8 cellular contexts compared by ENCODE assay signal in genomic region chr19:1039646-1040475, GRCh38. TPM values are rescaled to one million over a fixed set of nuclear protein-coding genes. Genes with fewer than 3 reads are reported as not detected.
DNase-seq lines count a peak whose midpoint lies in the region; ATAC-seq, FAIRE-seq and TF ChIP-seq lines count a peak whose summit lies in the region.

A gene with protein sequence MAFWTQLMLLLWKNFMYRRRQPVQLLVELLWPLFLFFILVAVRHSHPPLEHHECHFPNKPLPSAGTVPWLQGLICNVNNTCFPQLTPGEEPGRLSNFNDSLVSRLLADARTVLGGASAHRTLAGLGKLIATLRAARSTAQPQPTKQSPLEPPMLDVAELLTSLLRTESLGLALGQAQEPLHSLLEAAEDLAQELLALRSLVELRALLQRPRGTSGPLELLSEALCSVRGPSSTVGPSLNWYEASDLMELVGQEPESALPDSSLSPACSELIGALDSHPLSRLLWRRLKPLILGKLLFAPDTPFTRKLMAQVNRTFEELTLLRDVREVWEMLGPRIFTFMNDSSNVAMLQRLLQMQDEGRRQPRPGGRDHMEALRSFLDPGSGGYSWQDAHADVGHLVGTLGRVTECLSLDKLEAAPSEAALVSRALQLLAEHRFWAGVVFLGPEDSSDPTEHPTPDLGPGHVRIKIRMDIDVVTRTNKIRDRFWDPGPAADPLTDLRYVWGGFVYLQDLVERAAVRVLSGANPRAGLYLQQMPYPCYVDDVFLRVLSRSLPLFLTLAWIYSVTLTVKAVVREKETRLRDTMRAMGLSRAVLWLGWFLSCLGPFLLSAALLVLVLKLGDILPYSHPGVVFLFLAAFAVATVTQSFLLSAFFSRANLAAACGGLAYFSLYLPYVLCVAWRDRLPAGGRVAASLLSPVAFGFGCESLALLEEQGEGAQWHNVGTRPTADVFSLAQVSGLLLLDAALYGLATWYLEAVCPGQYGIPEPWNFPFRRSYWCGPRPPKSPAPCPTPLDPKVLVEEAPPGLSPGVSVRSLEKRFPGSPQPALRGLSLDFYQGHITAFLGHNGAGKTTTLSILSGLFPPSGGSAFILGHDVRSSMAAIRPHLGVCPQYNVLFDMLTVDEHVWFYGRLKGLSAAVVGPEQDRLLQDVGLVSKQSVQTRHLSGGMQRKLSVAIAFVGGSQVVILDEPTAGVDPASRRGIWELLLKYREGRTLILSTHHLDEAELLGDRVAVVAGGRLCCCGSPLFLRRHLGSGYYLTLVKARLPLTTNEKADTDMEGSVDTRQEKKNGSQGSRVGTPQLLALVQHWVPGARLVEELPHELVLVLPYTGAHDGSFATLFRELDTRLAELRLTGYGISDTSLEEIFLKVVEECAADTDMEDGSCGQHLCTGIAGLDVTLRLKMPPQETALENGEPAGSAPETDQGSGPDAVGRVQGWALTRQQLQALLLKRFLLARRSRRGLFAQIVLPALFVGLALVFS (N-terminal part only) (plus strand): TSS chr19:1040107. CDS start chr19:1041362, 1,255 bp downstream.

- in situ Hi-C loops in IMR-90 (cut with MboI; ENCODE audit: low sequenced_read_pairs) = no loop called here

- no peak within 1 kb of the TSS for H4K5ac ChIP-seq in IMR-90 (ENCODE audit: low read depth, low read length)

- H3K4ac ChIP-seq in IMR-90 (ENCODE audit: low read depth, low read length) = peak within 1 kb of the TSS; percentile 9; the same call in 1 of the 2 replicates

- dilution Hi-C loops in IMR-90 (cut with HindIII; ENCODE audit: low sequenced_read_pairs, unreplicated experiment) = no loop called here

- H4K20me1 ChIP-seq in IMR-90 (ENCODE audit: insufficient read depth, low read length) (peaks cover 47% of the 10 kb centered on the region), OCI-LY7 (ENCODE audit: insufficient read depth, low read length) (no peaks in the 10 kb centered on the region; the same call in 1 of the 2 replicates)

- H2BK15ac ChIP-seq in IMR-90 (ENCODE audit: low read depth, low read length) = no peak within 1 kb of the TSS

- H3K14ac ChIP-seq in IMR-90 (replicated peaks; ENCODE audit: low read depth, low read length) = no peak within 1 kb of the TSS

- WGBS in IMR-90 (ENCODE audit: extremely low coverage in 2 of 2, insufficient read length in 1 of 2), 2 experiments = 6% methylated on average over 23 of the region's 56 CpGs; no CpG with 5 or more reads in 1 of the 2 experiments

- no peaks in the 10 kb centered on the region for H3K27me3 ChIP-seq in IMR-90 (ENCODE audit: control insufficient read depth, insufficient read depth, low read length)

- 0 out of 2 replicates have a peak, but pooled peaks cover 5% of the 10 kb centered on the region for H3K79me2 ChIP-seq in OCI-LY7 (ENCODE audit: insufficient read depth, low read depth, low read length)

- peaks cover 7% of the 10 kb centered on the region; the same call in 1 of the 2 replicates for H3K4me1 ChIP-seq in IMR-90 (ENCODE audit: control insufficient read depth, insufficient read depth, low read length)
- peaks cover 49% of the 10 kb centered on the region for H3K4me1 ChIP-seq in OCI-LY7 (ENCODE audit: insufficient read depth, low read length, poor library complexity, severe bottlenecking)

- ATAC-seq in GM21528 (IDR thresholded peaks at IDR 0.05; ENCODE audit: low FRiP score, unreplicated experiment) (peak; percentile 65), IMR-90 (ENCODE audit: low read depth) (peak; percentile 85)

- H3K18ac ChIP-seq in IMR-90 (ENCODE audit: low read depth, low read length) = no peak within 1 kb of the TSS

- FAIRE-seq in D721Med (lab: Jason Lieb, UNC) = no peak

- H3K36me3 ChIP-seq in IMR-90 (ENCODE audit: control insufficient read depth, insufficient read depth, low read length) (peaks cover 34% of the 10 kb centered on the region), OCI-LY7 (ENCODE audit: insufficient read depth, low read length) (peaks cover 22% of the 10 kb centered on the region)

- no peak within 1 kb of the TSS for H4K91ac ChIP-seq in IMR-90 (ENCODE audit: insufficient read depth, low read depth, low read length)

- no peak within 1 kb of the TSS for H2BK20ac ChIP-seq in IMR-90 (ENCODE audit: low read depth, low read length)

- intact Hi-C loops in IMR-90 (cut with micrococcal nuclease) (loop anchor here (2.0 kb wide), 2 partner anchors 55 to 63 kb away; partner anchors contain the start of genes GPX4 and POLR2E), OCI-LY7 (cut with micrococcal nuclease; ENCODE audit: unreplicated experiment) (loop anchor here (2.0 kb wide), 3 partner anchors 13 to 37 kb away; partner anchors contain the start of genes CNN2, RNU6-2 and TMEM259)

- H3K56ac ChIP-seq in IMR-90 (ENCODE audit: extremely low read depth, insufficient read depth, low read length) = no peak within 1 kb of the TSS

- no peaks in the 10 kb centered on the region for H3K9me2 ChIP-seq in OCI-LY7 (ENCODE audit: insufficient read depth, low read length)

- peak; percentile 66 for DNase-seq in D721Med (ENCODE audit: insufficient read length, low spot score)
- DNase-seq in IMR-90 = peak; percentile 96
- DNase-seq in OCI-LY7 (ENCODE audit: low spot score) = peak; percentile 99
- DNase-seq in activated CD8-positive, alpha-beta memory T cell treated with anti-CD3 and anti-CD28 coated beads, Interleukin-2, amount 50 U/mL, for 48 hours = peak; percentile 100
- DNase-seq in epidermal melanocyte (ENCODE audit: insufficient read length, low spot score) = peak; percentile 90
- peak; percentile 85 for DNase-seq in middle frontal gyrus (ENCODE audit: extremely low spot score, low spot score)
- DNase-seq in stimulated activated CD8-positive, alpha-beta memory T cell treated with anti-CD3 and anti-CD28 coated beads, Interleukin-2, amount 100 ng/mL, for 1 hour (ENCODE audit: low read depth in 2 of 2) = peak; percentile 99

- H3K23ac ChIP-seq in IMR-90 (ENCODE audit: low read depth, low read length) = peak within 1 kb of the TSS; percentile 39; the same call in 1 of the 2 replicates

- no peak within 1 kb of the TSS for H2AK5ac ChIP-seq in IMR-90 (ENCODE audit: low read depth, low read length)

- peak within 1 kb of the TSS; percentile 10 for H2BK5ac ChIP-seq in IMR-90 (ENCODE audit: low read depth, low read length, poor library complexity, severe bottlenecking)

- TF ChIP-seq CTCF in D721Med (IDR thresholded peaks at IDR 0.05; ENCODE audit: insufficient read depth, missing control alignments) (no peak), IMR-90 (conservative IDR thresholded peaks at IDR 0.05; ENCODE audit: low read depth, low read length) (no peak), OCI-LY7 (conservative IDR thresholded peaks at IDR 0.05; ENCODE audit: low read length) (peak; percentile 27; the same call in 1 of the 2 replicates)

- H2BK120ac ChIP-seq in IMR-90 (ENCODE audit: low read depth, low read length) = no peak within 1 kb of the TSS

- no peaks in the 10 kb centered on the region for H3K9me3 ChIP-seq in IMR-90 (ENCODE audit: control insufficient read depth, insufficient read depth, low read length)
- no peaks in the 10 kb centered on the region for H3K9me3 ChIP-seq in OCI-LY7 (ENCODE audit: low read length)

- peak within 1 kb of the TSS; percentile 47 for H2AK9ac ChIP-seq in IMR-90 (replicated peaks; ENCODE audit: low read depth, low read length, poor library complexity)

- POLR2A ChIA-PET in IMR-90 (lab: Charles Lee; ENCODE audit: unreplicated experiment) = interaction anchor here (0.7 to 1.8 kb wide), 3 partner anchors 11 to 13 kb away, joined by 3 to 4 read pairs (median 3); partner anchors contain the start of gene CNN2
- POLR2A ChIA-PET in OCI-LY7 (lab: Charles Lee) = interaction anchor here (0.6 to 3.2 kb wide), 2 partner anchors 13 to 36 kb away, joined by 4 to 15 read pairs; partner anchors contain the start of gene CNN2

- H4K8ac ChIP-seq in IMR-90 (ENCODE audit: low read depth in 2 of 2, low read length in 2 of 2) = peak within 1 kb of the TSS in 1 of 2 experiments; percentile 17; a peak in 1 of 4 replicates

- no peak; the same call in 1 of the 2 replicates for TF ChIP-seq RAD21 in IMR-90 (IDR thresholded peaks at IDR 0.05; ENCODE audit: low read length)

- H3K9me1 ChIP-seq in IMR-90 (ENCODE audit: insufficient read depth, low read length) = no peaks in the 10 kb centered on the region

- H3K4me2 ChIP-seq in IMR-90 (ENCODE audit: low read depth, low read length) (peak within 1 kb of the TSS; percentile 53), OCI-LY7 (ENCODE audit: low read length) (peak within 1 kb of the TSS; percentile 93)

- H3K27ac ChIP-seq in IMR-90 (ENCODE audit: insufficient read depth, low read length) = no peak within 1 kb of the TSS
- H3K27ac ChIP-seq in OCI-LY7 (ENCODE audit: low read depth, low read length, poor library complexity, severe bottlenecking) = peak within 1 kb of the TSS; percentile 97

- BruUV-seq in IMR-90 (replicated peaks; lab: Mats Ljungman, UMichigan) (no TSS peak), OCI-LY7 (replicated peaks; lab: Mats Ljungman, UMichigan) (no TSS peak)

- peak within 1 kb of the TSS; percentile 9 for H3K9ac ChIP-seq in IMR-90 (ENCODE audit: low read depth, low read length)

- CTCF ChIA-PET in IMR-90 (lab: Yijun Ruan, JAX) = interaction anchor here (0.6 to 1.2 kb wide), 2 partner anchors 30 to 413 kb away, joined by 3 read pairs; no protein-coding TSS in a partner anchor
- CTCF ChIA-PET in OCI-LY7 (lab: Charles Lee; ENCODE audit: unreplicated experiment) = interaction anchor here (0.9 kb wide), 1 partner anchor 11 kb away, joined by 3 read pairs; no protein-coding TSS in a partner anchor

- peak; percentile 73 for TF ChIP-seq POLR2A in IMR-90 (IDR thresholded peaks at IDR 0.05; ENCODE audit: low read depth, low read length)

- peaks cover 0 to 28% of the 10 kb centered on the region in 2 experiments; a peak in 2 of 4 replicates for H3K79me1 ChIP-seq in IMR-90 (ENCODE audit: low read depth in 1 of 2, low read length in 2 of 2)

- H2AFZ ChIP-seq in IMR-90 (replicated peaks; ENCODE audit: low read length, poor library complexity) = peak within 1 kb of the TSS; percentile 90
- H2AFZ ChIP-seq in OCI-LY7 (ENCODE audit: low read length) = no peak within 1 kb of the TSS

- H3K4me3 ChIP-seq in IMR-90 (ENCODE audit: insufficient read depth, low read depth, low read length) (peak within 1 kb of the TSS; percentile 44), OCI-LY7 (ENCODE audit: low read depth, low read length, poor library complexity, severe bottlenecking) (peak within 1 kb of the TSS; percentile 85)

TF ChIP-seq in IMR-90, 13 proteins besides CTCF, POLR2A, EP300 and RAD21 (continues in another document):
- no peak for TF ChIP-seq MAFK (IDR thresholded peaks at IDR 0.05; ENCODE audit: low read depth, low read length)

RNA-seq across cellular contexts. Expression of the gene that starts here (rescaled TPM):
- total RNA-seq in IMR-90 (2012; rRNA removed) (0.36 and 0.56 TPM in 2 replicates), OCI-LY7 (2022) (66.6 and 74.4 TPM in 2 replicates)
- 3.2 and 3.3 TPM in 2 replicates for polyA plus RNA-seq in IMR-90 (2012; rRNA removed)
- 3.0 and 3.3 TPM in 2 replicates for polyA plus RNA-seq in IMR-90 (2012; cell fraction: cytosol; rRNA removed)
- 21.0 and 42.9 TPM in 2 replicates for polyA plus RNA-seq in IMR-90 (2012; cell fraction: nucleus; rRNA removed; ENCODE audit: low replicate concordance)
- total RNA-seq in OCI-LY7 (2014; rRNA removed; shearing (Covaris generic)) = 22.5 and 43.3 TPM in 2 replicates

Comparison
In these comparisons a context has a peak if more than half of its experiments do, and no peak if none do; other contexts are left out.
1. RNA of the gene that starts here (total RNA-seq): 22.5 to 74.4 TPM in OCI-LY7; 0.36 to 0.56 TPM in IMR-90; every median in the first group is over 10 times any median in the second.
2. Peak in every context shown above with its lines, with median percentiles within 50 percentile points of each other: DNase-seq.